ENCODE assay signal across 8 cellular contexts in the genomic region with DNA sequence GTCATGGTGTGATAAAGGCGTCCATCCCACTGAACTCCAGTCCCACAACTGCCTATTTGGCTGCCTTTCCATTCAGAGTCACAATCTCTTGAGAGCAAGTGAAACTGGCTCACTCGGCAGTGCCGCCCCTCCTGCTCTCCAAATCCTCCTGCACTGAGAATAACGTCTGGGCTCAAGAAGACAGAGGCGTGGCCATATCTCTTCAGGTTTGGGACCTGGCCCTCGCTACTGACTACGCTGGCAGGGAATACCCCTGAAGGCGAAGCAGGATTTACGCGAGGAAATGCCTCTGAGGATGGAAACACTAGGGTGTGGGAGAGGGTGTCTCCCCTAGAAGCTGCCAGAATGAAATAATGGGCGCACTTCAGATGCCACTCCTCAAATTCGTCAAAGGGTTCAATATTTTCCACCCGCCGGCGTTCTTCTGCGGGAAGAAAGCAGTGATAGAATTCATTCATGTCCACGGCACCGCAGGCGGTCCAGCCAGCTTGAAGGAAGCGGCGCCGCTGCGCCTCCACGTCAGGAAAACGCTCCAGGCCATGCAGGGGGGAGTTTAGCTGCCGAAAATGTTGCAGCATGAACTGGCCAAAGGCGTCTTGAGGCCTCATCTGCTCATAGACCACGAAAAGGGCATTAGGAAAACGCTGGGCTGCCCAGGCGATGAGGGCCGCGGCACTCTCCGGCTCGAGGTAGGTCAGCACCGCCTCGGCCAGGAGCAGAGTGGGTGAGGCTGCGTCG.
DNase-seq lines count a peak whose midpoint lies in the region; TF ChIP-seq lines count a peak whose summit lies in the region.

No MANE protein-coding gene starts in this region.

- peak overlapping the region; percentile 88 for H3K4me3 Mint-ChIP-seq in nephron progenitor cell

- H3K4me1 Mint-ChIP-seq in nephron progenitor cell = peaks cover 42% of the 10 kb centered on the region

- no peak for TF ChIP-seq CTCF in nephron progenitor cell (IDR thresholded peaks at IDR 0.05)

- peaks cover 4% of the 10 kb centered on the region for H3K9me3 Mint-ChIP-seq in nephron progenitor cell

- DNase-seq in activated naive CD4-positive, alpha-beta T cell treated with Interleukin-2 at 50 U/mL for 16 hours = peak; percentile 18
- no peak for DNase-seq in activated naive CD4-positive, alpha-beta T cell (lab: John Stamatoyannopoulos, UW)
- DNase-seq in activated CD4-positive, alpha-beta T cell treated with anti-CD3 and anti-CD28 coated beads for 48 hours = peak; percentile 5
- DNase-seq in fibroblast of gingiva (ENCODE audit: low read depth) (peak; percentile 44), nephron progenitor cell (peak; percentile 38), NCI-H1694 treated with DMSO at 0.1 percent for 48 hours (lab: John Stamatoyannopoulos, UW) (no peak), NCI-H1694 (lab: John Stamatoyannopoulos, UW) (no peak), dedifferentiated amniotic fluid mesenchymal stem cell (ENCODE audit: extremely low spot score) (no peak)

- peaks cover 46% of the 10 kb centered on the region for H3K36me3 Mint-ChIP-seq in nephron progenitor cell (ENCODE audit: low read depth)

- H3K27ac Mint-ChIP-seq in nephron progenitor cell = peak overlapping the region; percentile 99

- peaks cover 23% of the 10 kb centered on the region for H3K27me3 Mint-ChIP-seq in nephron progenitor cell (ENCODE audit: low read depth, poor library complexity)

Comparison
In these comparisons a context has a peak if more than half of its experiments do, and no peak if none do; other contexts are left out.
1. DNase-seq: peak in activated naive CD4-positive, alpha-beta T cell treated with Interleukin-2 at 50 U/mL for 16 hours (single experiment), activated CD4-positive, alpha-beta T cell treated with anti-CD3 and anti-CD28 coated beads for 48 hours (single experiment), fibroblast of gingiva (single experiment) and nephron progenitor cell (single experiment); none in activated naive CD4-positive, alpha-beta T cell (0 of 4), NCI-H1694 treated with DMSO at 0.1 percent for 48 hours (single experiment), NCI-H1694 (single experiment) and dedifferentiated amniotic fluid mesenchymal stem cell (single experiment).